ENCODE assay signal across 36 cellular contexts in the genomic region with DNA sequence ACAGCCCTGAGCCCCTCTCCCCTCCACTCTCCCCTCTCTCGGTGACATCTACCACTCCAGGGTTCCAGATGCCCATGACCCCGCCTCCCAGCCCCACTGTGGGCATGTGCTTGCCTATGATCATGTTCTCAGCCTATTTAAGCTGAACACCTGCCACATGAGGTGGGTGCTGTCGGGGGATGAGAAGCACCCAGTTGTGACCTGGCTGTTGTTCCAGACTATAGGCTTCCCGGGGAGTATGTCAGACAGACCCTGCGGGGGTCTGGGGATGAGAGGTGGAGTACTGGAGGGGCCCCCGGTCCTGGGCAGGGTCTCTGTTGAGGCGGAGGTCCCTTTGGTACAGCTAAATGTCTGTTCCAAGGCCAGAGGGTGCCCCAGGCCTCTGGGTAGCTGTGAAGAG. TPM values are rescaled to one million over a fixed set of nuclear protein-coding genes. Genes with fewer than 3 reads are reported as not detected.
"Had no signal": no experiment of that assay in that cellular context is flagged by ENCODE, and none has a peak within 500 bp of the region (broad histone marks: within the 10 kb centered on the region; RNA-seq: fewer than 3 reads in every experiment).

No MANE protein-coding gene starts in this region.

- H3K79me2 ChIP-seq: hepatocyte had no signal

- H3K27ac ChIP-seq: colonic mucosa, epithelial cell of prostate, gastrocnemius medialis, heart left ventricle, hepatocyte, left lung, prostate gland, right atrium auricular region, testis, tibial artery had no signal

- H3K36me3 ChIP-seq: colonic mucosa, gastrocnemius medialis, heart left ventricle, left lung, prostate gland, right atrium auricular region, tibial artery had no signal

- H3K9me3 Mint-ChIP-seq: dendritic cell treated with granulocyte-macrophage colony-stimulating factor and Interleukin-4, amounts not matched to agents 40 ng/mL and 50 ng/mL, for 4 days; endodermal cell; mesothelial cell of epicardium; natural killer cell treated with Interleukin-12 subunit alpha and Interleukin-12 subunit beta and Interleukin-15 and Interleukin-18, amount 100 ng/mL, for 72 hours; neural crest cell; type B pancreatic cell had no signal

- H3K4me3 ChIP-seq: colonic mucosa, gastrocnemius medialis, heart left ventricle, hepatocyte, left lung, mucosa of descending colon, prostate gland, right atrium auricular region, smooth muscle cell, testis, tibial artery had no signal

- H3K4me2 ChIP-seq: hepatocyte, smooth muscle cell had no signal

- H3K9me3 ChIP-seq: colonic mucosa, gastrocnemius medialis, heart left ventricle, left lung, mucosa of descending colon, prostate gland, right atrium auricular region, testis, tibial artery had no signal

- H2AFZ ChIP-seq: hepatocyte had no signal

- H3K4me3 Mint-ChIP-seq: dendritic cell treated with granulocyte-macrophage colony-stimulating factor and Interleukin-4, amounts not matched to agents 40 ng/mL and 50 ng/mL, for 4 days; endodermal cell; mesothelial cell of epicardium; natural killer cell treated with Interleukin-12 subunit alpha and Interleukin-12 subunit beta and Interleukin-15 and Interleukin-18, amount 100 ng/mL, for 72 hours; neural crest cell; type B pancreatic cell had no signal

- H3K27ac Mint-ChIP-seq: dendritic cell treated with granulocyte-macrophage colony-stimulating factor and Interleukin-4, amounts not matched to agents 40 ng/mL and 50 ng/mL, for 4 days; endodermal cell; mesothelial cell of epicardium; natural killer cell treated with Interleukin-12 subunit alpha and Interleukin-12 subunit beta and Interleukin-15 and Interleukin-18, amount 100 ng/mL, for 72 hours; type B pancreatic cell had no signal

- H3K27me3 ChIP-seq: testis had no signal

- DNase-seq: colonic mucosa; effector CD8-positive, alpha-beta T cell; endodermal cell; foreskin fibroblast; gastrocnemius medialis; heart left ventricle; kidney; left lung; mesenchymal stem cell; mucosa of descending colon; naive B cell; stimulated activated CD4-positive, alpha-beta T cell treated with anti-CD3 and anti-CD28 coated beads, Interleukin-12 subunit alpha, Interleukin-12 subunit beta, amount 100 ng/mL, for 4 hours; stimulated activated CD4-positive, alpha-beta T cell treated with anti-CD3 and anti-CD28 coated beads, Interleukin-1b, Interleukin-23, amount 100 ng/mL, for 48 hours; stimulated activated CD4-positive, alpha-beta T cell treated with anti-CD3 and anti-CD28 coated beads, Interleukin-4, amount 100 ng/mL, for 1 hour; stimulated activated CD8-positive, alpha-beta memory T cell treated with anti-CD3 and anti-CD28 coated beads, Interleukin-4, amount 100 ng/mL, for 48 hours; stimulated activated naive CD4-positive, alpha-beta T cell; substantia nigra; testis; tibial artery had no signal

- FAIRE-seq: kidney had no signal

- ATAC-seq: esophagus mucosa; gastrocnemius medialis; heart left ventricle; left lung; mucosa of descending colon; natural killer cell treated with Interleukin-12 subunit alpha and Interleukin-12 subunit beta and Interleukin-15 and Interleukin-18, amount 100 ng/mL, for 72 hours; sciatic nerve had no signal

RNA-seq across cellular contexts. Expression of gene VSX2, which starts 6.0 kb away (rescaled TPM):
- total RNA-seq: colonic mucosa; endodermal cell; esophagus mucosa; gastrocnemius medialis; glomerular endothelial cell; hepatocyte; kidney; left lung; lower leg skin; lung microvascular endothelial cell; mesothelial cell of epicardium; mucosa of descending colon; natural killer cell treated with Interleukin-12 subunit alpha and Interleukin-12 subunit beta and Interleukin-15 and Interleukin-18, amount 100 ng/mL, for 72 hours; osteocyte; prostate gland; right atrium auricular region; sciatic nerve; smooth muscle cell; urinary bladder had no signal
- polyA plus RNA-seq: heart left ventricle, hepatocyte, smooth muscle cell, urinary bladder had no signal
